ENCODE assay signal across 8 cellular contexts in the genomic region with DNA sequence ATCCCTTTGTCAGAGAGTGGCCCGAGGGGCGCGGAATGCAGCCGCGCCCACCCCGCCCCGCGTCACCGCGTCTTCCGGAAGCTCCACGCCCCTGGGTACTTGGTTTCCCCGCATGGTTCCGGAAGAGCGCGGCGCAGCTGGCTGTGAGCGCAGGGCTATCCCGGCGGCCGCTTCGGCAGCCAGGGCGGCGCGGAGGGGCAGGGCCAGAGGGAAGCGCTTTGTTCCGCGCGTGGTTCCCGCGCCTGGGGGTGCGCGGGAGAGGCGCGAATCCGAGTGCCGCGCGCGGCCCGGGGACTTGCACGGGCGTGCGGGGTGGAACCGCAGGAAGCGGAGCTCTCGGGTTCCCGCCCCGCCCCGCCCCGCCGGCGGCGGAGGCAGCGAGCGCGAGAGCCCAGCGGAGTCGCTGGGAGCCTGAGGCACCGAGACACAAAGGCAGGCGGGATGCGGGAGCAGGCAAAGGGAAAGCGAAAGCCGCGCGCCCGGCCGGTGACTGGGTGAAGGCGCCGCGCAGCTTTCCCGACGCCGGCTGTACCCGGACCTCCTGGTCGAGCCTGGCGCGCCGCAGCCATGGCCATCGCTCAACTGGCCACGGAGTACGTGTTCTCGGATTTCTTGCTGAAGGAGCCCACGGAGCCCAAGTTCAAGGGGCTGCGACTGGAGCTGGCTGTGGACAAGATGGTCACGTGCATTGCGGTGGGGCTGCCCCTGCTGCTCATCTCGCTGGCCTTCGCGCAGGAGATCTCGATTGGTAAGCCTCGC. TPM values are rescaled to one million over a fixed set of nuclear protein-coding genes. Genes with fewer than 3 reads are reported as not detected.
DNase-seq lines count a peak whose midpoint lies in the region; ATAC-seq, FAIRE-seq and TF ChIP-seq lines count a peak whose summit lies in the region.

A gene with protein sequence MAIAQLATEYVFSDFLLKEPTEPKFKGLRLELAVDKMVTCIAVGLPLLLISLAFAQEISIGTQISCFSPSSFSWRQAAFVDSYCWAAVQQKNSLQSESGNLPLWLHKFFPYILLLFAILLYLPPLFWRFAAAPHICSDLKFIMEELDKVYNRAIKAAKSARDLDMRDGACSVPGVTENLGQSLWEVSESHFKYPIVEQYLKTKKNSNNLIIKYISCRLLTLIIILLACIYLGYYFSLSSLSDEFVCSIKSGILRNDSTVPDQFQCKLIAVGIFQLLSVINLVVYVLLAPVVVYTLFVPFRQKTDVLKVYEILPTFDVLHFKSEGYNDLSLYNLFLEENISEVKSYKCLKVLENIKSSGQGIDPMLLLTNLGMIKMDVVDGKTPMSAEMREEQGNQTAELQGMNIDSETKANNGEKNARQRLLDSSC (plus strand): TSS at position 96 of the 759 bp plus-strand sequence. CDS start 472 bp downstream, at position 568.

- H4K20me1 ChIP-seq in endothelial cell of umbilical vein (replicated peaks; ENCODE audit: control insufficient read depth, extremely low read depth, insufficient read depth, low read length) = no peaks in the 10 kb centered on the region

- DNase-seq in COLO829 (ENCODE audit: low spot score) = peak; percentile 45
- peak; percentile 85 for DNase-seq in GM20000 (ENCODE audit: low spot score)
- DNase-seq in HS-5 (ENCODE audit: low read depth) = peak; percentile 73
- peak; percentile 76 for DNase-seq in NOMO-1 treated with DMSO at 0.1 percent for 48 hours (lab: John Stamatoyannopoulos, UW; ENCODE audit: unreplicated experiment)
- DNase-seq in activated CD8-positive, alpha-beta memory T cell treated with anti-CD3 and anti-CD28 coated beads, Interleukin-2, amount 10 ng/mL, durations not matched to agents 7 days and 5 days = peak; percentile 79
- peak; percentile 81 for DNase-seq in endothelial cell of umbilical vein (ENCODE audit: low read depth, low spot score)
- DNase-seq in middle frontal gyrus (ENCODE audit: extremely low spot score, low spot score) = peak; percentile 62
- peak; percentile 44 to 50 for DNase-seq in stimulated activated CD8-positive, alpha-beta memory T cell treated with anti-CD3 and anti-CD28 coated beads, Interleukin-4, amount 100 ng/mL, for 1 hour (ENCODE audit: low read depth in 2 of 2, low spot score in 1 of 2)

- H3K9me3 Mint-ChIP-seq in activated CD8-positive, alpha-beta memory T cell treated with anti-CD3 and anti-CD28 coated beads, Interleukin-2, amount 10 ng/mL, durations not matched to agents 7 days and 5 days (ENCODE audit: low read depth) = no peaks in the 10 kb centered on the region

- no peaks in the 10 kb centered on the region for H3K36me3 Mint-ChIP-seq in activated CD8-positive, alpha-beta memory T cell treated with anti-CD3 and anti-CD28 coated beads, Interleukin-2, amount 10 ng/mL, durations not matched to agents 7 days and 5 days

- TF ChIP-seq CTCF in GM20000 (IDR thresholded peaks at IDR 0.05; ENCODE audit: extremely low read depth, missing control alignments) (no peak), endothelial cell of umbilical vein (IDR thresholded peaks at IDR 0.05; ENCODE audit: extremely low read depth in 1 of 2, insufficient read depth in 1 of 2, low read depth in 1 of 2, low read length in 2 of 2) (no peak)

- H3K4me1 ChIP-seq in endothelial cell of umbilical vein (ENCODE audit: control insufficient read depth, extremely low read depth, insufficient read depth, low read length) = peaks cover 41% of the 10 kb centered on the region

- dilution Hi-C loops in endothelial cell of umbilical vein (cut with MboI; ENCODE audit: extremely low pct_ligation_motif_present, low sequenced_read_pairs) = no loop called here

- peak; percentile 85 for ATAC-seq in activated CD8-positive, alpha-beta memory T cell treated with anti-CD3 and anti-CD28 coated beads, Interleukin-2, amount 10 ng/mL, durations not matched to agents 7 days and 5 days

- no peaks in the 10 kb centered on the region for H3K27me3 Mint-ChIP-seq in activated CD8-positive, alpha-beta memory T cell treated with anti-CD3 and anti-CD28 coated beads, Interleukin-2, amount 10 ng/mL, durations not matched to agents 7 days and 5 days

- peak within 1 kb of the TSS; percentile 93 for H3K4me2 ChIP-seq in endothelial cell of umbilical vein (ENCODE audit: insufficient read depth, low read length)

- peak within 1 kb of the TSS; percentile 92 for H2AFZ ChIP-seq in endothelial cell of umbilical vein (ENCODE audit: low read depth, low read length)

- peak within 1 kb of the TSS; percentile 76 to 87 (median 77) for H3K4me3 ChIP-seq in endothelial cell of umbilical vein (replicated peaks in 1 of 3; ENCODE audit: insufficient read depth in 1 of 3, low read depth in 1 of 3, low read length in 3 of 3)

- peak within 1 kb of the TSS; percentile 86 for H3K27ac Mint-ChIP-seq in activated CD8-positive, alpha-beta memory T cell treated with anti-CD3 and anti-CD28 coated beads, Interleukin-2, amount 10 ng/mL, durations not matched to agents 7 days and 5 days

- peak within 1 kb of the TSS; percentile 89 for H3K9ac ChIP-seq in endothelial cell of umbilical vein (replicated peaks; ENCODE audit: extremely low read depth, insufficient read depth, low read length)

- BruUV-seq in endothelial cell of umbilical vein (replicated peaks; lab: Mats Ljungman, UMichigan) = no TSS peak

- no peaks in the 10 kb centered on the region for H3K27me3 ChIP-seq in endothelial cell of umbilical vein (ENCODE audit: control insufficient read depth in 2 of 2, insufficient read depth in 2 of 2, low read length in 2 of 2)

- peak; percentile 76 for TF ChIP-seq POLR2A in endothelial cell of umbilical vein (IDR thresholded peaks at IDR 0.05; ENCODE audit: low read depth, low read length)

- H3K27ac ChIP-seq in endothelial cell of umbilical vein (ENCODE audit: insufficient read depth, low read depth, low read length) = peak within 1 kb of the TSS; percentile 86

- H3K4me1 Mint-ChIP-seq in activated CD8-positive, alpha-beta memory T cell treated with anti-CD3 and anti-CD28 coated beads, Interleukin-2, amount 10 ng/mL, durations not matched to agents 7 days and 5 days = peaks cover 24% of the 10 kb centered on the region

- FAIRE-seq in endothelial cell of umbilical vein (lab: Jason Lieb, UNC) = peak; percentile 91

- CTCF ChIA-PET in activated CD8-positive, alpha-beta memory T cell treated with anti-CD3 and anti-CD28 coated beads, Interleukin-2, amount 10 ng/mL, durations not matched to agents 7 days and 5 days (lab: Charles Lee) = interaction anchor here (0.9 to 1.6 kb wide), 3 partner anchors 9 to 939 kb away, joined by 3 to 5 read pairs (median 4); no protein-coding TSS in a partner anchor
- CTCF ChIA-PET in endothelial cell of umbilical vein (lab: Charles Lee) = interaction anchor here (0.7 to 5.0 kb wide), 10 partner anchors 9 to 938 kb away, joined by 3 to 64 read pairs (median 6); a partner anchor contains a TSS

- POLR2A ChIA-PET in endothelial cell of umbilical vein (lab: Charles Lee) = interaction anchor here (1.3 to 1.6 kb wide), 2 partner anchors 13 to 21 kb away, joined by 3 read pairs; no protein-coding TSS in a partner anchor

- no peaks in the 10 kb centered on the region for H3K9me1 ChIP-seq in endothelial cell of umbilical vein (replicated peaks; ENCODE audit: control insufficient read depth, extremely low read depth, insufficient read depth, low read length)

- intact Hi-C loops in endothelial cell of umbilical vein (cut with micrococcal nuclease) = loop anchor here (1.0 kb wide), 5 partner anchors 7 to 364 kb away; a partner anchor contains a TSS

- H3K36me3 ChIP-seq in endothelial cell of umbilical vein (ENCODE audit: control insufficient read depth in 2 of 2, extremely low read depth in 1 of 2, insufficient read depth in 2 of 2, low read length in 2 of 2) = no peaks in the 10 kb centered on the region

- H3K9me3 ChIP-seq in endothelial cell of umbilical vein (replicated peaks; ENCODE audit: control insufficient read depth, insufficient read depth, low read length) = no peaks in the 10 kb centered on the region

- H3K4me3 Mint-ChIP-seq in activated CD8-positive, alpha-beta memory T cell treated with anti-CD3 and anti-CD28 coated beads, Interleukin-2, amount 10 ng/mL, durations not matched to agents 7 days and 5 days = no peak within 1 kb of the TSS

- peaks cover 48% of the 10 kb centered on the region for H3K79me2 ChIP-seq in endothelial cell of umbilical vein (ENCODE audit: control insufficient read depth, insufficient read depth, low read length)

TF ChIP-seq in endothelial cell of umbilical vein, 7 proteins besides CTCF, POLR2A, EP300 and RAD21:
- TF ChIP-seq, protein P1, sequence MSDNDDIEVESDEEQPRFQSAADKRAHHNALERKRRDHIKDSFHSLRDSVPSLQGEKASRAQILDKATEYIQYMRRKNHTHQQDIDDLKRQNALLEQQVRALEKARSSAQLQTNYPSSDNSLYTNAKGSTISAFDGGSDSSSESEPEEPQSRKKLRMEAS (IDR thresholded peaks at IDR 0.05; ENCODE audit: insufficient read depth, insufficient read length) = peak; percentile 40
- peak; percentile 63 for TF ChIP-seq POLR2AphosphoS5 (IDR thresholded peaks at IDR 0.05; ENCODE audit: insufficient read depth, low read depth, low read length)
- no peak for TF ChIP-seq FOS (IDR thresholded peaks at IDR 0.05; ENCODE audit: borderline replicate concordance, insufficient read depth, low read length)

RNA-seq across cellular contexts. Expression of the gene that starts here (rescaled TPM):
- total RNA-seq in activated CD8-positive, alpha-beta memory T cell treated with anti-CD3 and anti-CD28 coated beads, Interleukin-2, amount 10 ng/mL, durations not matched to agents 7 days and 5 days = 10 to 100 TPM in 1 of 2 experiments, 1 to 10 TPM in 1; 9.4 to 13.0 TPM
- total RNA-seq in endothelial cell of umbilical vein = 17.7 and 20.9 TPM in 2 replicates
- 8.5 and 9.5 TPM in 2 replicates for polyA plus RNA-seq in endothelial cell of umbilical vein
- polyA plus RNA-seq in endothelial cell of umbilical vein (2011; cell fraction: cytosol; rRNA removed) = 9.9 and 10.2 TPM in 2 replicates
- 7.5 and 8.2 TPM in 2 replicates for polyA plus RNA-seq in endothelial cell of umbilical vein (2011; cell fraction: nucleus; rRNA removed)
- 20.3 and 29.8 TPM in 2 replicates for polyA plus RNA-seq in endothelial cell of umbilical vein (2012)
- 33.2 and 34.9 TPM in 2 replicates for polyA minus RNA-seq in endothelial cell of umbilical vein
- 16.7 TPM for polyA minus RNA-seq in endothelial cell of umbilical vein (2011; cell fraction: cytosol; rRNA and poly(A)+ RNA removed)
- polyA minus RNA-seq in endothelial cell of umbilical vein (2011; cell fraction: nucleus; rRNA and poly(A)+ RNA removed) = 13.0 and 18.7 TPM in 2 replicates

Comparison
In these comparisons a context has a peak if more than half of its experiments do, and no peak if none do; other contexts are left out.
1. Peak in every context shown above with its lines: DNase-seq, ATAC-seq, H3K4me3 ChIP-seq and H3K27ac ChIP-seq.